8 cellular contexts compared by ENCODE assay signal in the genomic region with DNA sequence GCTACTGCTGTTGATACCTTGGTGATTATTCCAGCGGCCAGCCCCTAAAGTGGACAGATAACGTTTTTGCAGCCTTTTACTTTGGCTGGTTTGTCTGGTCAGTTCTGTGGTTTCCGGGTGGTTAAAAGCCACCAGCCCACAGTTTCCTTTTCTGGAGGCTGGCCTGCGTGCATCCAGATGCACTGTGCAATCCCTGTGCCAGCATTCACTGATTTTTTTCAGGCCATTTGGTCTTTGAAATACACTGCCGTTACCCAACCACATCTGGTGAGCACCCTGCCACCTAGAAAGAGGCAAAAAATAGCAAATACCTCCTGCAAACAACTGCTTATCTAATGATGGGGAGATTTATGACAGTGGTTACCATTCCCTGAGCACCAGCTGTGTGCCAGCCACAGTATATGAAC. TPM values are rescaled to one million over a fixed set of nuclear protein-coding genes. Genes with fewer than 3 reads are reported as not detected.
DNase-seq lines count a peak whose midpoint lies in the region; ATAC-seq and TF ChIP-seq lines count a peak whose summit lies in the region.

No MANE protein-coding gene starts in this region.

- H3K79me2 ChIP-seq in parathyroid adenoma: no peaks in the 10 kb centered on the region

- H3K9me3 Mint-ChIP-seq in activated CD8-positive, alpha-beta T cell treated with anti-CD3 and anti-CD28 coated beads for 36 hours: no peaks in the 10 kb centered on the region

- peaks cover 14% of the 10 kb centered on the region for H3K4me1 Mint-ChIP-seq in activated CD8-positive, alpha-beta T cell treated with anti-CD3 and anti-CD28 coated beads for 36 hours (ENCODE audit: low read depth)

- peak overlapping the region; percentile 98 for H3K4me2 ChIP-seq in parathyroid adenoma (ENCODE audit: low read length)

- POLR2A ChIA-PET in activated CD8-positive, alpha-beta T cell treated with anti-CD3 and anti-CD28 coated beads for 36 hours (lab: Charles Lee): no interaction called here

- peaks cover 10% of the 10 kb centered on the region for H3K36me3 Mint-ChIP-seq in activated CD8-positive, alpha-beta T cell treated with anti-CD3 and anti-CD28 coated beads for 36 hours (ENCODE audit: low read depth)

- H3K9me3 ChIP-seq in HUES64 (ENCODE audit: insufficient read depth, low read depth, low read length) (0 out of 2 replicates have a peak, but pooled peaks cover 3% of the 10 kb centered on the region), parathyroid adenoma (ENCODE audit: control insufficient read depth, low read length) (no peaks in the 10 kb centered on the region)

- no peak for TF ChIP-seq CTCF in activated CD8-positive, alpha-beta T cell treated with anti-CD3 and anti-CD28 coated beads for 36 hours (IDR thresholded peaks at IDR 0.05)
- TF ChIP-seq CTCF in parathyroid adenoma (IDR thresholded peaks at IDR 0.05): no peak

- no peaks in the 10 kb centered on the region for H3K27me3 ChIP-seq in HUES64 (ENCODE audit: insufficient read depth, low read length)
- no peaks in the 10 kb centered on the region for H3K27me3 ChIP-seq in parathyroid adenoma (ENCODE audit: control insufficient read depth, insufficient read depth, low read length)

- ATAC-seq in GM21367 (IDR thresholded peaks at IDR 0.05; ENCODE audit: unreplicated experiment): peak; percentile 9
- no peak for ATAC-seq in activated CD8-positive, alpha-beta T cell treated with anti-CD3 and anti-CD28 coated beads for 36 hours
- peak; percentile 63 for ATAC-seq in Right ventricle myocardium superior (ENCODE audit: poor library complexity)
- ATAC-seq in activated CD4-positive, CD25-positive, alpha-beta regulatory T cell treated with anti-CD3 and anti-CD28 coated beads, Interleukin-2, amount 50 U/mL, for 24 hours: no peak

- H3K4me1 ChIP-seq in HUES64 (ENCODE audit: insufficient read depth, low read length) (peaks cover 3% of the 10 kb centered on the region; the same call in 1 of the 2 replicates), parathyroid adenoma (no peaks in the 10 kb centered on the region)

- CTCF ChIA-PET in activated CD8-positive, alpha-beta T cell treated with anti-CD3 and anti-CD28 coated beads for 36 hours (lab: Charles Lee): no interaction called here

- H3K36me3 ChIP-seq in HUES64 (ENCODE audit: insufficient read depth, low read length) (no peaks in the 10 kb centered on the region; the same call in 1 of the 2 replicates), parathyroid adenoma (ENCODE audit: control insufficient read depth, insufficient read depth, low read length) (no peaks in the 10 kb centered on the region)

- 64% methylated on average over 5 of the region's 5 CpGs for WGBS in HUES64

- DNase-seq in CMK (ENCODE audit: low read depth) (peak; percentile 11), Right ventricle myocardium superior (no peak), epidermal melanocyte (ENCODE audit: insufficient read length, low spot score) (no peak)
- peak; percentile 7 for DNase-seq in activated CD8-positive, alpha-beta T cell treated with anti-CD3 and anti-CD28 coated beads for 36 hours

- peak overlapping the region; percentile 75; the same call in 1 of the 2 replicates for H3K27ac ChIP-seq in HUES64 (ENCODE audit: low read depth, low read length)
- H3K27ac ChIP-seq in parathyroid adenoma: peak overlapping the region; percentile 62

- peak overlapping the region; percentile 77 for H3K27ac Mint-ChIP-seq in activated CD8-positive, alpha-beta T cell treated with anti-CD3 and anti-CD28 coated beads for 36 hours

- intact Hi-C loops in activated CD8-positive, alpha-beta T cell treated with anti-CD3 and anti-CD28 coated beads for 36 hours (cut with micrococcal nuclease): loop anchor here (10.0 kb wide), 1 partner anchor 508 kb away; no protein-coding TSS in a partner anchor
- intact Hi-C loops in Right ventricle myocardium superior (cut with DNase I): no loop called here

- H3K9ac ChIP-seq in HUES64 (ENCODE audit: low read depth, low read length) (peak overlapping the region; percentile 81), parathyroid adenoma (no peak overlapping the region)

- H3K27me3 Mint-ChIP-seq in activated CD8-positive, alpha-beta T cell treated with anti-CD3 and anti-CD28 coated beads for 36 hours: no peaks in the 10 kb centered on the region

- H3K4me3 Mint-ChIP-seq in activated CD8-positive, alpha-beta T cell treated with anti-CD3 and anti-CD28 coated beads for 36 hours: peak overlapping the region; percentile 84

- peak overlapping the region; percentile 79 for H3K4me3 ChIP-seq in HUES64 (ENCODE audit: low read length)
- H3K4me3 ChIP-seq in parathyroid adenoma (ENCODE audit: low read depth, low read length): peak overlapping the region; percentile 91

- H2AFZ ChIP-seq in parathyroid adenoma: peak overlapping the region; percentile 95

RNA-seq across cellular contexts. Expression of gene NUDT7, which starts 0.8 kb away (rescaled TPM):
- polyA plus RNA-seq in HUES64 (2013, experiment 1 of 2): 8.3 TPM
- polyA plus RNA-seq in HUES64 (2013, experiment 2 of 2): 10.9 TPM
- total RNA-seq in activated CD8-positive, alpha-beta T cell treated with anti-CD3 and anti-CD28 coated beads for 36 hours: 1 to 10 TPM; 6.4 to 8.0 TPM
- total RNA-seq in Right ventricle myocardium superior: 45.5 TPM

Comparison
In these comparisons a context has a peak if more than half of its experiments do, and no peak if none do; other contexts are left out.
1. DNase-seq: peak in CMK (single experiment) and activated CD8-positive, alpha-beta T cell treated with anti-CD3 and anti-CD28 coated beads for 36 hours (single experiment); none in Right ventricle myocardium superior (single experiment) and epidermal melanocyte (single experiment).
2. ATAC-seq: peak in GM21367 (single experiment) and Right ventricle myocardium superior (single experiment); none in activated CD8-positive, alpha-beta T cell treated with anti-CD3 and anti-CD28 coated beads for 36 hours (single experiment) and activated CD4-positive, CD25-positive, alpha-beta regulatory T cell treated with anti-CD3 and anti-CD28 coated beads, Interleukin-2, amount 50 U/mL, for 24 hours (0 of 2).